30 cellular contexts compared by ENCODE assay signal in the genomic region with DNA sequence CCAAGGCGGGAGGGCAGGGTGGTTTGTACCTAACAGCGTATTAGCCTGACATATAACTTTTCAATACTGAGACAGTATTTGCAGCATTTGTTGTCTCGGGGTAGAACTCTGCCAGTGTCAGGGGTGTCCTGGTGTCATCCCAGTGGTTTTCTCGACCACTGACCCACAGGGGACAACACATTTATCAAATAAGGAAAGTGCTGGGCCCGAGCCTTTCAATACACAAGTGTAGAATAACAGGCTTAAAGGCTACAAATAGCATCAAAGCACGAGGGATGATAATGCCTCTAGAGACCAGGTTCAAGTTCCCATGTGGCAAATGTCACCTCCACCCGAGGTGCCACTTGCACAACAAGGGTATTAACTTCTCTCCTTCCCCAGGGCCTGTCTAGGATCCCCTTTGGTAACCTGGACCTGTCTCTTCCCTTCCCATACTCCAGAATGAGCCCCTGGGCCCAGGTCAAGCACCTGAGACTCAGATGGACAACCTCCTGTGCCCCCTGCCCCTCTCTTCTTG. TPM values are rescaled to one million over a fixed set of nuclear protein-coding genes. Genes with fewer than 3 reads are reported as not detected.
DNase-seq lines count a peak whose midpoint lies in the region; ATAC-seq and TF ChIP-seq lines count a peak whose summit lies in the region.
"Had no signal": no experiment of that assay in that cellular context is flagged by ENCODE, and none has a peak within 500 bp of the region (broad histone marks: within the 10 kb centered on the region; RNA-seq: fewer than 3 reads in every experiment).

No MANE protein-coding gene starts in this region.

- no peak overlapping the region for H3K27ac ChIP-seq in mesenchymal stem cell (ENCODE audit: low read length, poor library complexity, severe bottlenecking)
- H3K27ac ChIP-seq: ascending aorta, dorsolateral prefrontal cortex, left lung had no signal

- H3K79me1 ChIP-seq in mesenchymal stem cell (replicated peaks; ENCODE audit: low read length, poor library complexity, severe bottlenecking), result no peaks in the 10 kb centered on the region

- no peak overlapping the region for H4K8ac ChIP-seq in mesenchymal stem cell (ENCODE audit: low read length)

- no peak overlapping the region for H3K14ac ChIP-seq in mesenchymal stem cell (ENCODE audit: low read length in 2 of 2)

- no peak overlapping the region for H3K23ac ChIP-seq in mesenchymal stem cell (ENCODE audit: low read length in 2 of 2)

- no peaks in the 10 kb centered on the region for H3K36me3 Mint-ChIP-seq in progenitor cell of endocrine pancreas (ENCODE audit: insufficient read depth)
- H3K36me3 Mint-ChIP-seq: activated CD4-positive, alpha-beta memory T cell treated with anti-CD3 and anti-CD28 coated beads for 36 hours; activated naive CD8-positive, alpha-beta T cell treated with anti-CD3 and anti-CD28 coated beads for 36 hours; natural killer cell treated with Interleukin-12 subunit alpha and Interleukin-12 subunit beta and Interleukin-15 and Interleukin-18, amount 100 ng/mL, for 72 hours had no signal

- H3K4me1 Mint-ChIP-seq in progenitor cell of endocrine pancreas (ENCODE audit: low read depth), result no peaks in the 10 kb centered on the region

- H3K27me3 ChIP-seq in mesenchymal stem cell (ENCODE audit: control insufficient read depth in 1 of 2, insufficient read depth in 1 of 2, low read length in 2 of 2) (peaks cover 0 to 6% of the 10 kb centered on the region in 2 experiments), MG63 (no peaks in the 10 kb centered on the region)
- H3K27me3 ChIP-seq: ascending aorta, dorsolateral prefrontal cortex, left lung had no signal

- H2BK15ac ChIP-seq in mesenchymal stem cell (ENCODE audit: low read depth, poor library complexity, severe bottlenecking), result no peak overlapping the region

- H3K27me3 Mint-ChIP-seq in progenitor cell of endocrine pancreas, result peaks cover 8% of the 10 kb centered on the region
- H3K27me3 Mint-ChIP-seq: activated CD4-positive, alpha-beta memory T cell treated with anti-CD3 and anti-CD28 coated beads for 36 hours; activated naive CD8-positive, alpha-beta T cell treated with anti-CD3 and anti-CD28 coated beads for 36 hours; stimulated activated naive CD8-positive, alpha-beta T cell treated with anti-CD3 and anti-CD28 coated beads, Interleukin-15, Interleukin-2, amounts not matched to agents 100 ng/mL and 50 ng/mL, for 24 hours had no signal

- H2BK120ac ChIP-seq in mesenchymal stem cell (ENCODE audit: low read depth, low read length), result no peak overlapping the region

- H2AK5ac ChIP-seq in mesenchymal stem cell (ENCODE audit: low read length, severe bottlenecking), result peak overlapping the region; percentile 81

- H2BK5ac ChIP-seq in mesenchymal stem cell (ENCODE audit: low read depth, low read length, poor library complexity, severe bottlenecking), result peak overlapping the region; percentile 93

- no peaks in the 10 kb centered on the region for H3K9me3 Mint-ChIP-seq in progenitor cell of endocrine pancreas (ENCODE audit: low read depth)
- H3K9me3 Mint-ChIP-seq: activated CD4-positive, alpha-beta memory T cell treated with anti-CD3 and anti-CD28 coated beads for 36 hours; activated naive CD8-positive, alpha-beta T cell treated with anti-CD3 and anti-CD28 coated beads for 36 hours; natural killer cell treated with Interleukin-12 subunit alpha and Interleukin-12 subunit beta and Interleukin-15 and Interleukin-18, amount 100 ng/mL, for 72 hours; stimulated activated naive CD8-positive, alpha-beta T cell treated with anti-CD3 and anti-CD28 coated beads, Interleukin-15, Interleukin-2, amounts not matched to agents 100 ng/mL and 50 ng/mL, for 24 hours; T-helper 1 cell treated with Interleukin-12 subunit alpha and Interleukin-12 subunit beta and Interleukin-4 antibody, amounts not matched to agents 30 μg/mL and 1 μg/mL, for 36 hours had no signal

- H3K4ac ChIP-seq in mesenchymal stem cell (ENCODE audit: low read depth in 1 of 2, low read length in 2 of 2), result peak overlapping the region; percentile 5 to 50

- H3K18ac ChIP-seq in mesenchymal stem cell (ENCODE audit: low read depth in 1 of 2, low read length in 2 of 2), result peak overlapping the region; percentile 56 to 73

- DNase-seq in left ventricle myocardium superior (no peak), left cardiac atrium (no peak), mesenchymal stem cell (no peak), progenitor cell of endocrine pancreas (ENCODE audit: low spot score, unreplicated experiment) (no peak), OCI-M2 (lab: John Stamatoyannopoulos, UW; ENCODE audit: unreplicated experiment) (no peak), amygdala (lab: John Stamatoyannopoulos, UW) (no peak), MG63 (no peak)
- DNase-seq: activated CD4-positive, alpha-beta memory T cell treated with anti-CD3 and anti-CD28 coated beads for 36 hours; activated CD4-positive, CD25-positive, alpha-beta regulatory T cell treated with anti-CD3 and anti-CD28 coated beads, Interleukin-2, amount 50 U/mL, for 72 hours; activated naive CD8-positive, alpha-beta T cell treated with anti-CD3 and anti-CD28 coated beads for 36 hours; central memory CD4-positive, alpha-beta T cell; DMS53; dorsolateral prefrontal cortex; KBM-7; left lung; midbrain; MM.1S; NCI-H1417 treated with DMSO at 0.1 percent for 48 hours; NCI-H2081; NCI-H345; NCI-H748 treated with DMSO at 0.1 percent for 48 hours; posterior cingulate gyrus; SK-N-SH had no signal

- peak; percentile 5 for ATAC-seq in left ventricle myocardium superior
- no peak for ATAC-seq in left cardiac atrium
- no peak for ATAC-seq in HG02610 (IDR thresholded peaks at IDR 0.05; ENCODE audit: unreplicated experiment)
- ATAC-seq: left lung; natural killer cell treated with Interleukin-12 subunit alpha and Interleukin-12 subunit beta and Interleukin-15 and Interleukin-18, amount 100 ng/mL, for 72 hours; sciatic nerve had no signal

- 76% methylated on average over 7 of the region's 7 CpGs for WGBS in mesenchymal stem cell

- H3K4me3 ChIP-seq in mesenchymal stem cell (ENCODE audit: insufficient read depth in 1 of 2, low read depth in 1 of 2, low read length in 2 of 2) (no peak overlapping the region), MG63 (no peak overlapping the region)
- H3K4me3 ChIP-seq: ascending aorta, dorsolateral prefrontal cortex, left lung had no signal

- no peak overlapping the region for H4K91ac ChIP-seq in mesenchymal stem cell (ENCODE audit: low read length)

- H2BK12ac ChIP-seq in mesenchymal stem cell (ENCODE audit: low read length in 2 of 2), result peak overlapping the region; percentile 40 to 93

- no peaks in the 10 kb centered on the region for H3K9me3 ChIP-seq in mesenchymal stem cell (ENCODE audit: control insufficient read depth, low read length)
- H3K9me3 ChIP-seq in MG63, result no peaks in the 10 kb centered on the region
- H3K9me3 ChIP-seq: ascending aorta, left lung, SK-N-SH had no signal

- no peak overlapping the region for H2AFZ ChIP-seq in mesenchymal stem cell (ENCODE audit: low read depth, low read length)

- peak overlapping the region; percentile 55 for H3K27ac Mint-ChIP-seq in progenitor cell of endocrine pancreas
- H3K27ac Mint-ChIP-seq: activated CD4-positive, alpha-beta memory T cell treated with anti-CD3 and anti-CD28 coated beads for 36 hours; activated naive CD8-positive, alpha-beta T cell treated with anti-CD3 and anti-CD28 coated beads for 36 hours; B cell; natural killer cell treated with Interleukin-12 subunit alpha and Interleukin-12 subunit beta and Interleukin-15 and Interleukin-18, amount 100 ng/mL, for 72 hours; stimulated activated naive CD8-positive, alpha-beta T cell treated with anti-CD3 and anti-CD28 coated beads, Interleukin-15, Interleukin-2, amounts not matched to agents 100 ng/mL and 50 ng/mL, for 24 hours; T-helper 1 cell treated with Interleukin-12 subunit alpha and Interleukin-12 subunit beta and Interleukin-4 antibody, amounts not matched to agents 30 μg/mL and 1 μg/mL, for 36 hours had no signal

- intact Hi-C loops in left ventricle myocardium superior (cut with micrococcal nuclease), result no loop called here
- intact Hi-C loops in left cardiac atrium (cut with DNase I), result no loop called here

- peaks cover 33% of the 10 kb centered on the region for H3K4me1 ChIP-seq in mesenchymal stem cell (ENCODE audit: control insufficient read depth, insufficient read depth, low read depth, low read length)
- H3K4me1 ChIP-seq: ascending aorta had no signal

- no peak overlapping the region for H3K4me2 ChIP-seq in mesenchymal stem cell (ENCODE audit: low read length, poor library complexity, severe bottlenecking)
- H3K4me2 ChIP-seq: SK-N-SH had no signal

- no peak overlapping the region for H3K9ac ChIP-seq in mesenchymal stem cell (ENCODE audit: low read length)
- H3K9ac ChIP-seq: SK-N-SH had no signal

- no peak overlapping the region for H3K4me3 Mint-ChIP-seq in progenitor cell of endocrine pancreas (ENCODE audit: low read depth)
- H3K4me3 Mint-ChIP-seq: activated CD4-positive, alpha-beta memory T cell treated with anti-CD3 and anti-CD28 coated beads for 36 hours; activated naive CD8-positive, alpha-beta T cell treated with anti-CD3 and anti-CD28 coated beads for 36 hours; B cell; natural killer cell treated with Interleukin-12 subunit alpha and Interleukin-12 subunit beta and Interleukin-15 and Interleukin-18, amount 100 ng/mL, for 72 hours; stimulated activated naive CD8-positive, alpha-beta T cell treated with anti-CD3 and anti-CD28 coated beads, Interleukin-15, Interleukin-2, amounts not matched to agents 100 ng/mL and 50 ng/mL, for 24 hours; T-helper 1 cell treated with Interleukin-12 subunit alpha and Interleukin-12 subunit beta and Interleukin-4 antibody, amounts not matched to agents 30 μg/mL and 1 μg/mL, for 36 hours had no signal

- TF ChIP-seq CTCF in progenitor cell of endocrine pancreas (IDR thresholded peaks at IDR 0.05; ENCODE audit: unreplicated experiment), result no peak

- H3K36me3 ChIP-seq in mesenchymal stem cell (ENCODE audit: control insufficient read depth in 1 of 2, insufficient read depth in 2 of 2, low read depth in 1 of 2, low read length in 2 of 2) (no peaks in the 10 kb centered on the region), MG63 (no peaks in the 10 kb centered on the region)
- H3K36me3 ChIP-seq: ascending aorta, left lung had no signal

RNA-seq across cellular contexts. Expression of gene SLC6A6, which starts 9.5 kb away (rescaled TPM):
- total RNA-seq in left ventricle myocardium superior (14.1 TPM), left cardiac atrium (100 to 1,000 TPM in 1 of 2 donors, 10 to 100 TPM in 1; 24.4 to 180 TPM), progenitor cell of endocrine pancreas (23.8 and 28.1 TPM in 2 replicates)
- polyA plus RNA-seq in mesenchymal stem cell (2013, experiment 1 of 2), result 34.8 TPM
- 33.8 TPM for polyA plus RNA-seq in mesenchymal stem cell (2013, experiment 2 of 2)
- 2.6 and 3.4 TPM in 2 replicates for total RNA-seq in MG63 (2014; rRNA removed; shearing (Covaris generic); ENCODE audit: low replicate concordance)
